Comparison of ENCODE assay signal across 16 cellular contexts in the genomic region with DNA sequence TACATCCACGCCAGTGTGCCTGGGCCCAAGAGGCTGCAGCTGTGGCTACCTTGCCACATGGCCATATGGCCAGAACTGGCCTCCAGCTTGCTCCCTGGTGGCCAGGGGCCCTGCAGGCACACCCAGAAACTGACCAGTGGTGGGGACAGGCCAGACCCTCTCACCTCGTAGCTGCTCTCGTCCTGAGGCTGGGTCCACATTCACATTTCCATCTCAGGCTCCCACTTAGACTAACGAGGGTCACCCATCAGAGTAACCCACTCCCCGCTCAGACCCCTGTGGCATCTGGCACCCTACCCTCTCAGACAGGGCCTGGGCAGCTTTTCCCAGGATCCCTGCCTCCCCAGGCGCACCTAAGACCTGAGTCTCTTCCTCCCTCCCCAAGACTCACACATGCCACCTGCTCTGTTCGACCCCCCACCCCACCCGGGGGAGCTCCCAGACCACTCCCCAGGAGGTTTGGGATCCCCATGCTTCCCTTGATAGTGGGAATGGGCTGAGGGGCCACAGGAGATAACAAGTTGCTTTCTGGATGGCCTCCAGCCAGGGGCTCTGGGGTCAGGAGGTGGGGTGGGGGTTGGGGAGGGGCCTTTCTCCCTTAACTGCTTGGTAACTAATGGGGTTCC. TPM values are rescaled to one million over a fixed set of nuclear protein-coding genes. Genes with fewer than 3 reads are reported as not detected.
DNase-seq lines count a peak whose midpoint lies in the region; ATAC-seq and TF ChIP-seq lines count a peak whose summit lies in the region.
"Had no signal": no experiment of that assay in that cellular context is flagged by ENCODE, and none has a peak within 500 bp of the region (broad histone marks: within the 10 kb centered on the region; RNA-seq: fewer than 3 reads in every experiment).

No MANE protein-coding gene starts in this region.

- intact Hi-C loops in psoas muscle (cut with DNase I): no loop called here

- no peaks in the 10 kb centered on the region for H3K36me3 ChIP-seq in psoas muscle (ENCODE audit: insufficient read depth in 1 of 2, low read depth in 1 of 2)
- H3K36me3 ChIP-seq: breast epithelium had no signal

- no peaks in the 10 kb centered on the region for H3K9me3 ChIP-seq in psoas muscle
- H3K9me3 ChIP-seq: breast epithelium had no signal

- ATAC-seq in esophagus mucosa: peak; percentile 4
- no peak for ATAC-seq in psoas muscle
- ATAC-seq in GM21526 (IDR thresholded peaks at IDR 0.05; ENCODE audit: low FRiP score, unreplicated experiment): no peak
- ATAC-seq in HG02973 (IDR thresholded peaks at IDR 0.05; ENCODE audit: unreplicated experiment): no peak

- POLR2A ChIA-PET in HEK293T (lab: Yijun Ruan, JAX): no interaction called here

- DNase-seq in GM10266 (ENCODE audit: extremely low spot score) (peak; percentile 42), HEK293T (ENCODE audit: extremely low spot score) (peak; percentile 3), psoas muscle (peak; percentile 9 to 48), GM19240 (ENCODE audit: insufficient read length, low spot score) (no peak)
- DNase-seq: activated naive CD4-positive, alpha-beta T cell treated with Interleukin-2 at 50 U/mL for 16 hours; GF-D8; NCI-H1417 treated with DMSO at 0.1 percent for 48 hours; NCI-H510A; stimulated activated CD4-positive, alpha-beta T cell treated with anti-CD3 and anti-CD28 coated beads, Interleukin-4, amount 100 ng/mL, for 4 hours; stimulated activated naive CD4-positive, alpha-beta T cell treated with Interleukin-2 at 50 U/mL for 16 hours had no signal

- H3K4me1 ChIP-seq in psoas muscle: no peaks in the 10 kb centered on the region
- H3K4me1 ChIP-seq: breast epithelium had no signal

- H3K4me3 ChIP-seq in psoas muscle: no peak overlapping the region
- H3K4me3 ChIP-seq: breast epithelium had no signal

- TF ChIP-seq CTCF in GM10266 (IDR thresholded peaks at IDR 0.05; ENCODE audit: control insufficient read depth, insufficient read depth, low read depth, missing control alignments) (no peak), psoas muscle (IDR thresholded peaks at IDR 0.05) (no peak)

- CTCF ChIA-PET in HEK293T (lab: Yijun Ruan, JAX): no interaction called here

- 90 to 97% (median 91%) methylated on average over 6 to 8 of the region's 8 CpGs for WGBS in psoas muscle, 3 donors

- no peak overlapping the region for H3K27ac ChIP-seq in psoas muscle
- H3K27ac ChIP-seq: breast epithelium had no signal

- H3K27me3 ChIP-seq in psoas muscle (ENCODE audit: insufficient read depth in 3 of 3, low read length in 2 of 3): peaks cover 0 to 26% (median 4%) of the 10 kb centered on the region in 3 donors

TF ChIP-seq in HEK293T, 16 proteins besides CTCF, POLR2A, EP300 and RAD21:
- no peak for TF ChIP-seq TARDBP (IDR thresholded peaks at IDR 0.05)
- TF ChIP-seq HDGF (IDR thresholded peaks at IDR 0.05; ENCODE audit: borderline replicate concordance): no peak
- TF ChIP-seq NFRKB (IDR thresholded peaks at IDR 0.05): no peak
- no peak for TF ChIP-seq ZNF384 (IDR thresholded peaks at IDR 0.05)
- TF ChIP-seq ARNT (IDR thresholded peaks at IDR 0.05): no peak

RNA-seq across cellular contexts. Expression of a gene that starts 21.3 kb away (rescaled TPM):
- 6,387 TPM for total RNA-seq in esophagus mucosa
- total RNA-seq in psoas muscle: 1,000 to 10,000 TPM; 1,264 to 5,208 (median 3,151) TPM
- not detected for polyA plus RNA-seq in psoas muscle
- polyA plus RNA-seq: CD14-positive monocyte, IgD-negative memory B cell had no signal

RNA-seq across cellular contexts. Expression of a gene that starts 52.3 kb away (rescaled TPM):
- total RNA-seq in esophagus mucosa (6,387 TPM), psoas muscle (1,000 to 10,000 TPM; 1,264 to 5,208 (median 3,151) TPM)
- polyA plus RNA-seq in psoas muscle: not detected
- polyA plus RNA-seq: CD14-positive monocyte, IgD-negative memory B cell had no signal
